Comparison of ENCODE assay signal across 1 cellular context in genomic region chr17:29131814-29132682, GRCh38.
TF ChIP-seq lines count a peak whose summit lies in the region.

No MANE protein-coding gene starts in this region.

TF ChIP-seq in H1, 55 proteins besides CTCF, POLR2A, EP300 and RAD21 (continued from another document):
- TF ChIP-seq CBX5 (IDR thresholded peaks at IDR 0.05; ENCODE audit: low read depth, low read length), result no peak
- TF ChIP-seq TCF12 (IDR thresholded peaks at IDR 0.05; ENCODE audit: low read depth, low read length), result no peak
- no peak for TF ChIP-seq BRCA1 (IDR thresholded peaks at IDR 0.05; ENCODE audit: low read depth, low read length)
- no peak for TF ChIP-seq SRF (IDR thresholded peaks at IDR 0.05; ENCODE audit: low read depth, low read length)
- TF ChIP-seq JUND (IDR thresholded peaks at IDR 0.05; ENCODE audit: low read length), result no peak
- TF ChIP-seq BACH1 (IDR thresholded peaks at IDR 0.05; ENCODE audit: low read length), result no peak
- TF ChIP-seq MAX (IDR thresholded peaks at IDR 0.05), result no peak
- TF ChIP-seq TAF7 (optimal IDR thresholded peaks at IDR 0.05; ENCODE audit: borderline replicate concordance, low read depth, low read length), result no peak
- no peak for TF ChIP-seq CHD1 (IDR thresholded peaks at IDR 0.05; ENCODE audit: low read depth, low read length)
- TF ChIP-seq ZNF274 (IDR thresholded peaks at IDR 0.05; ENCODE audit: borderline replicate concordance, extremely low read depth, low read length), result no peak
- no peak for TF ChIP-seq NRF1 (IDR thresholded peaks at IDR 0.05; ENCODE audit: low read depth, low read length)
